Comparison of ENCODE assay signal across 14 cellular contexts in genomic region chr17:208429-208828, GRCh38. TPM values are rescaled to one million over a fixed set of nuclear protein-coding genes. Genes with fewer than 3 reads are reported as not detected.
DNase-seq lines count a peak whose midpoint lies in the region; ATAC-seq and FAIRE-seq lines count a peak whose summit lies in the region.
"Had no signal": no experiment of that assay in that cellular context is flagged by ENCODE, and none has a peak within 500 bp of the region (broad histone marks: within the 10 kb centered on the region; RNA-seq: fewer than 3 reads in every experiment).

No MANE protein-coding gene starts in this region.

- DNase-seq in activated naive CD4-positive, alpha-beta T cell treated with anti-CD3 and anti-CD28 coated beads, Interleukin-2, amount 50 U/mL, for 16 hours, result peak; percentile 5
- DNase-seq in activated naive CD4-positive, alpha-beta T cell treated with anti-CD3 and anti-CD28 coated beads for 36 hours, result no peak
- DNase-seq in left colon, result peak in 1 of 2 donors; percentile 44
- peak; percentile 31 for DNase-seq in sciatic nerve (ENCODE audit: low spot score)
- DNase-seq in kidney glomerular epithelial cell (lab: John Stamatoyannopoulos, UW), result no peak
- DNase-seq in urothelium cell line (ENCODE audit: low spot score), result no peak
- DNase-seq: 8988T; AML-193; CD8-positive, alpha-beta memory T cell; GF-D8 had no signal

- H3K27me3 Mint-ChIP-seq in activated naive CD4-positive, alpha-beta T cell treated with anti-CD3 and anti-CD28 coated beads for 36 hours (ENCODE audit: low read depth), result peaks cover 13% of the 10 kb centered on the region

- no peak overlapping the region for H3K4me3 Mint-ChIP-seq in activated naive CD4-positive, alpha-beta T cell treated with anti-CD3 and anti-CD28 coated beads for 36 hours
- H3K4me3 Mint-ChIP-seq: CD8-positive, alpha-beta memory T cell had no signal

- no peak for FAIRE-seq in urothelium cell line (lab: Jason Lieb, UNC)
- FAIRE-seq: H1 had no signal

- no peaks in the 10 kb centered on the region for H3K4me1 Mint-ChIP-seq in activated naive CD4-positive, alpha-beta T cell treated with anti-CD3 and anti-CD28 coated beads for 36 hours (ENCODE audit: low read depth)
- H3K4me1 Mint-ChIP-seq: CD8-positive, alpha-beta memory T cell had no signal

- no peaks in the 10 kb centered on the region for H3K9me3 Mint-ChIP-seq in activated naive CD4-positive, alpha-beta T cell treated with anti-CD3 and anti-CD28 coated beads for 36 hours

- no peak overlapping the region for H3K27ac Mint-ChIP-seq in activated naive CD4-positive, alpha-beta T cell treated with anti-CD3 and anti-CD28 coated beads for 36 hours
- H3K27ac Mint-ChIP-seq: CD8-positive, alpha-beta memory T cell had no signal

- intact Hi-C loops in activated naive CD4-positive, alpha-beta T cell treated with anti-CD3 and anti-CD28 coated beads for 36 hours (cut with micrococcal nuclease), result no loop called here
- intact Hi-C loops in left colon (cut with DNase I, micrococcal nuclease), result no loop called here
- intact Hi-C loops in sciatic nerve (cut with DNase I), result no loop called here

- peaks cover 1% of the 10 kb centered on the region for H3K36me3 Mint-ChIP-seq in activated naive CD4-positive, alpha-beta T cell treated with anti-CD3 and anti-CD28 coated beads for 36 hours (ENCODE audit: low read depth)

- peak; percentile 91 for ATAC-seq in left colon
- no peak for ATAC-seq in sciatic nerve
- ATAC-seq in HG02678 (IDR thresholded peaks at IDR 0.05; ENCODE audit: unreplicated experiment), result no peak

- CTCF ChIA-PET in activated naive CD4-positive, alpha-beta T cell treated with anti-CD3 and anti-CD28 coated beads for 36 hours (lab: Charles Lee), result no interaction called here

RNA-seq across cellular contexts. Expression of gene DOC2B, which starts 27.0 kb away (rescaled TPM):
- under 1 TPM in 1 of 2 experiments, not detected in 1; 0.14 TPM for total RNA-seq in activated naive CD4-positive, alpha-beta T cell treated with anti-CD3 and anti-CD28 coated beads for 36 hours
- total RNA-seq in left colon (1 to 10 TPM; 2.0 to 2.2 TPM), sciatic nerve (27.2 TPM)
- total RNA-seq: Caco-2, HT1080 had no signal

Comparison
In these comparisons a context has a peak if more than half of its experiments do, and no peak if none do; other contexts are left out.
1. DNase-seq: peak in activated naive CD4-positive, alpha-beta T cell treated with anti-CD3 and anti-CD28 coated beads, Interleukin-2, amount 50 U/mL, for 16 hours (single experiment) and sciatic nerve (single experiment); none in activated naive CD4-positive, alpha-beta T cell treated with anti-CD3 and anti-CD28 coated beads for 36 hours (single experiment), kidney glomerular epithelial cell (single experiment) and urothelium cell line (single experiment).